32 cellular contexts compared by ENCODE assay signal in genomic region chr10:103047381-103047780, GRCh38.
"Had no signal": no experiment of that assay in that cellular context is flagged by ENCODE, and none has a peak within 500 bp of the region (broad histone marks: within the 10 kb centered on the region; RNA-seq: fewer than 3 reads in every experiment).

No MANE protein-coding gene starts in this region.

- H3K4me1 ChIP-seq: adrenal gland, body of pancreas, breast epithelium had no signal

- H3K9me3 ChIP-seq: adrenal gland, body of pancreas, breast epithelium had no signal

- H3K27me3 ChIP-seq: adrenal gland, body of pancreas, brain microvascular endothelial cell, breast epithelium had no signal

- H3K27ac ChIP-seq: adrenal gland, body of pancreas, brain microvascular endothelial cell, breast epithelium, VCaP had no signal

- ATAC-seq: activated CD8-positive, alpha-beta T cell treated with anti-CD3 and anti-CD28 coated beads for 36 hours; activated naive CD4-positive, alpha-beta T cell treated with anti-CD3 and anti-CD28 coated beads, Interleukin-2, amount 50 U/mL, for 72 hours; activated T-cell treated with anti-CD3 and anti-CD28 coated beads, Interleukin-2, amount 50 U/mL, for 4 hours; activated T-cell treated with anti-CD3 and anti-CD28 coated beads, Interleukin-2, amount 50 U/mL, for 72 hours; activated T-helper 17 cell treated with anti-CD3 and anti-CD28 coated beads, Interleukin-2, amount 50 U/mL, for 72 hours; body of pancreas had no signal

- H3K4me3 ChIP-seq: adrenal gland, body of pancreas, breast epithelium had no signal

- DNase-seq: activated B cell treated with CpG ODN at 0.5 μM for 24 hours; activated CD4-positive, alpha-beta memory T cell treated with anti-CD3 and anti-CD28 coated beads for 36 hours; activated CD4-positive, alpha-beta T cell treated with anti-CD3 and anti-CD28 coated beads for 4 hours; activated CD4-positive, alpha-beta T cell treated with anti-CD3 and anti-CD28 coated beads, Interleukin-2, amount 10 ng/mL, durations not matched to agents 24 days and 14 days; activated CD4-positive, alpha-beta T cell treated with anti-CD3 and anti-CD28 coated beads, Interleukin-2, amount 50 U/mL, for 1 hour; activated CD4-positive, alpha-beta T cell treated with anti-CD3 and anti-CD28 coated beads, Interleukin-2, amount 50 U/mL, for 4 hours; activated CD4-positive, CD25-positive, alpha-beta regulatory T cell treated with anti-CD3 and anti-CD28 coated beads, Interleukin-2, amount 50 U/mL, for 72 hours; activated CD8-positive, alpha-beta memory T cell treated with anti-CD3 and anti-CD28 coated beads, Interleukin-2, amount 50 U/mL, for 4 hours; activated CD8-positive, alpha-beta T cell treated with anti-CD3 and anti-CD28 coated beads for 36 hours; activated effector memory CD4-positive, alpha-beta T cell treated with anti-CD3 and anti-CD28 coated beads, Interleukin-2, amount 50 U/mL, for 16 hours; activated gamma-delta T cell treated with Interleukin-2 at 50 U/mL for 16 hours; activated naive CD4-positive, alpha-beta T cell; activated naive CD4-positive, alpha-beta T cell treated with anti-CD3 and anti-CD28 coated beads for 36 hours; activated naive CD4-positive, alpha-beta T cell treated with anti-CD3 and anti-CD28 coated beads, Interleukin-2, amount 50 U/mL, for 16 hours; activated naive CD8-positive, alpha-beta T cell treated with anti-CD3 and anti-CD28 coated beads for 36 hours; activated T-cell treated with anti-CD3 and anti-CD28 coated beads for 4 hours; activated T-cell treated with anti-CD3 and anti-CD28 coated beads, Interleukin-2, amount 50 U/mL, for 1 hour; activated T-cell treated with anti-CD3 and anti-CD28 coated beads, Interleukin-2, amount 50 U/mL, for 4 hours; activated T-cell treated with anti-CD3 and anti-CD28 coated beads, Interleukin-2, amount 50 U/mL, for 72 hours; adrenal gland; amniotic stem cell; aorta; body of pancreas; brain microvascular endothelial cell; central memory CD4-positive, alpha-beta T cell; T-helper 1 cell; T-helper 2 cell; T-helper 9 cell had no signal

- H3K36me3 ChIP-seq: adrenal gland, brain microvascular endothelial cell, breast epithelium had no signal
